Comparison of ENCODE assay signal across 19 cellular contexts in the genomic region with DNA sequence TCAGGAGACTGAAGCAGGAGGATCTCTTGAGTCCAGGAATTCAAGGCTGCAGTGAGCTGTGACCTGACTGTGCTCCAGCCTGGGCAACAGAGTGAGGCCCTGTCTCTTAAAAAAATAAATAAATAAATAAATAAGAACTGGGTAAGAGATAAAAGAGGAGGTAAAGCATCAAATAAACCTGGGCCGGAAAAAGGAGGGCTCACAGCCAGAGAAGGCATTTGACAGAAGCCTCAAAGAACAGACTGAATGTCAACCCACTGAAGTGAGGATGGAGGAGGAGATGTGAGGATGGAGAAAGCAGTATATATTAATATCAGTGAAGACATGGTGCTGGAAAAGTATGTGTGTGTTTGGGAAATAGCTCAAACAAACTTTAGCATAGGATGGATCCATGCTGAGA.
"Had no signal": no experiment of that assay in that cellular context is flagged by ENCODE, and none has a peak within 500 bp of the region (broad histone marks: within the 10 kb centered on the region; RNA-seq: fewer than 3 reads in every experiment).

No MANE protein-coding gene starts in this region.

- H3K9me3 Mint-ChIP-seq: endodermal cell; stimulated activated memory B cell treated with anti-CD40 and anti-IgM and Interleukin-4, amounts not matched to agents 10 μg/mL and 1 μg/mL and 100 μg/mL, for 72 hours had no signal

- H3K27ac ChIP-seq: coronary artery, hepatocyte, left ventricle myocardium inferior, lower lobe of right lung, neutrophil, spleen had no signal

- H3K36me3 Mint-ChIP-seq: stimulated activated memory B cell treated with anti-CD40 and anti-IgM and Interleukin-4, amounts not matched to agents 10 μg/mL and 1 μg/mL and 100 μg/mL, for 72 hours had no signal

- H3K4me3 Mint-ChIP-seq: endodermal cell; stimulated activated memory B cell treated with anti-CD40 and anti-IgM and Interleukin-4, amounts not matched to agents 10 μg/mL and 1 μg/mL and 100 μg/mL, for 72 hours had no signal

- H3K9me3 ChIP-seq: left ventricle myocardium inferior, lower lobe of right lung, neutrophil, spleen had no signal

- ATAC-seq: left cardiac atrium; lower lobe of right lung; sciatic nerve; stimulated activated memory B cell treated with anti-CD40 and anti-IgM and Interleukin-4, amounts not matched to agents 10 μg/mL and 1 μg/mL and 100 μg/mL, for 72 hours had no signal

- H3K27ac Mint-ChIP-seq: endodermal cell; stimulated activated memory B cell treated with anti-CD40 and anti-IgM and Interleukin-4, amounts not matched to agents 10 μg/mL and 1 μg/mL and 100 μg/mL, for 72 hours had no signal

- DNase-seq: effector CD4-positive, alpha-beta T cell; endodermal cell; foreskin melanocyte; head of caudate nucleus; kidney; left cardiac atrium; left ventricle myocardium inferior; lower lobe of right lung; midbrain; posterior cingulate gyrus; spleen; stimulated activated CD4-positive, alpha-beta T cell treated with anti-CD3 and anti-CD28 coated beads, Interleukin-15, amount 100 ng/mL, for 24 hours; stimulated activated CD4-positive, alpha-beta T cell treated with anti-CD3 and anti-CD28 coated beads, Interleukin-1b, Interleukin-23, amount 100 ng/mL, for 48 hours; stimulated activated CD4-positive, alpha-beta T cell treated with anti-CD3 and anti-CD28 coated beads, Interleukin-4, amount 100 ng/mL, for 24 hours had no signal
